ENCODE assay signal across 8 cellular contexts in the genomic region with DNA sequence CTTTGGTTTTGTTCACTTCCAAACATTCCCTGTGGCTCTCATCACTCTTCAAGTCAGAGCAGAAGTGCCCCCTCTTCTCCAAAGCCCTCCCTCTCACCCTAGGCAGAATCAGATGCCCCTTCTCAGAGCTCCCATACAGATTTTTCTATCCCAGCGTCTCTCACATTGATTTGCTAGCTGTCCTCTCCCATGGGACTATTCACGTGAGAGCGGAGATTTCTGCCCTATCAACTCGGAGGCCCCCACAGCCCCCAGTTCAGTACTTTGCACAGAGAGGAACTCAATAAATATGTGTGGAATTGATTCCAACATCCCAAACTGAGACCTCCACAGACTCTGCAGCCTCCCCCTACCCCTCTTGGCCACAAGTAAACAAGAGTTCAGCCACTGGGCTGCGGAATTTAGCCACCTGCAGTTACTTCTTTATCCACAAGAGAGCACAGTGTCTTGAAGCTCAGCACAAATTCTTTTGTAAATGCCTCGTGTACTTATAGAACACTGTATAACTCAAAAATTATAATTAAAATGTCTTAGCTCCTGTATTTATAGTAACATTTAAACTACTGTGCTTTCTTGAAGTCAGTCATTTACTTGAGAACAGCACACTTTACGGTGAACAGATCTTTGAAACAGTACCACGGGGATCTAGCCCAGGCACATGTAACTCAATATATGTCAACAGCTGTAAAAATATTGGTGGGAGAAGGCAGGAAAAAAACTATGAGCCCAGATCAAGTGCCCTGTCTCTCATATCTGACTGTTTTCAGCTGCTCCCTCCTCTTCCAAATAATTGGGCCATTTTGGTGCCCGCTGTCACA.
DNase-seq lines count a peak whose midpoint lies in the region; ATAC-seq and TF ChIP-seq lines count a peak whose summit lies in the region.

No MANE protein-coding gene starts in this region.

- peaks cover 8% of the 10 kb centered on the region for H3K27me3 Mint-ChIP-seq in nephron progenitor cell (ENCODE audit: low read depth, poor library complexity)

- peaks cover 4% of the 10 kb centered on the region; the same call in 1 of the 2 replicates for H3K27me3 ChIP-seq in DOHH2 (ENCODE audit: control insufficient read depth, low read length)

- no peak overlapping the region for H3K4me3 Mint-ChIP-seq in nephron progenitor cell

- H3F3A ChIP-seq in DOHH2 (ENCODE audit: control insufficient read depth, insufficient read depth): no peaks in the 10 kb centered on the region

- H3K4me2 ChIP-seq in DOHH2 (ENCODE audit: low read length): no peak overlapping the region

- peaks cover 3% of the 10 kb centered on the region for H3K36me3 Mint-ChIP-seq in nephron progenitor cell (ENCODE audit: low read depth)

- no peak overlapping the region for H3K4me3 ChIP-seq in DOHH2 (ENCODE audit: low read length)

- H3K27ac Mint-ChIP-seq in nephron progenitor cell: peak overlapping the region; percentile 68

- H3K9me3 ChIP-seq in DOHH2 (ENCODE audit: control insufficient read depth, insufficient read depth, low read length): no peaks in the 10 kb centered on the region

- H3K4me1 ChIP-seq in DOHH2 (ENCODE audit: control insufficient read depth, low read length): no peaks in the 10 kb centered on the region

- H3K36me3 ChIP-seq in DOHH2 (ENCODE audit: control insufficient read depth, low read length): no peaks in the 10 kb centered on the region

- no peaks in the 10 kb centered on the region for H4K20me1 ChIP-seq in DOHH2 (ENCODE audit: control insufficient read depth, insufficient read depth, low read depth, low read length)

- peaks cover 6% of the 10 kb centered on the region for H3K4me1 Mint-ChIP-seq in nephron progenitor cell

- ATAC-seq in HG02938 (IDR thresholded peaks at IDR 0.05; ENCODE audit: unreplicated experiment): no peak
- no peak for ATAC-seq in HG03521 (IDR thresholded peaks at IDR 0.05; ENCODE audit: unreplicated experiment)

- no peaks in the 10 kb centered on the region for H3K9me3 Mint-ChIP-seq in nephron progenitor cell

- no peaks in the 10 kb centered on the region for H3K9me2 ChIP-seq in DOHH2 (replicated peaks; ENCODE audit: control insufficient read depth, low read length)

- no peak overlapping the region for H3K27ac ChIP-seq in DOHH2 (ENCODE audit: low read depth, low read length)

- DNase-seq in NCI-H146 (lab: John Stamatoyannopoulos, UW): peak; percentile 58
- DNase-seq in brain pericyte (ENCODE audit: low read depth, low spot score): peak; percentile 54
- DNase-seq in nephron progenitor cell: peak; percentile 33
- no peak for DNase-seq in NCI-H2081 treated with DMSO at 0.1 percent for 48 hours (lab: John Stamatoyannopoulos, UW)
- no peak for DNase-seq in DMS79 treated with DMSO at 0.1 percent for 48 hours (lab: John Stamatoyannopoulos, UW)

- no peaks in the 10 kb centered on the region for H3K79me2 ChIP-seq in DOHH2 (ENCODE audit: control insufficient read depth, low read length)

- TF ChIP-seq CTCF in DOHH2 (IDR thresholded peaks at IDR 0.05; ENCODE audit: low read depth, low read length, poor library complexity, severe bottlenecking): peak; percentile 54
- TF ChIP-seq CTCF in nephron progenitor cell (IDR thresholded peaks at IDR 0.05): peak; percentile 73

Comparison
In these comparisons a context has a peak if more than half of its experiments do, and no peak if none do; other contexts are left out.
1. DNase-seq: peak in NCI-H146 (single experiment), brain pericyte (single experiment) and nephron progenitor cell (single experiment); none in NCI-H2081 treated with DMSO at 0.1 percent for 48 hours (single experiment) and DMS79 treated with DMSO at 0.1 percent for 48 hours (single experiment).